Comparison of ENCODE assay signal across 8 cellular contexts in the genomic region with DNA sequence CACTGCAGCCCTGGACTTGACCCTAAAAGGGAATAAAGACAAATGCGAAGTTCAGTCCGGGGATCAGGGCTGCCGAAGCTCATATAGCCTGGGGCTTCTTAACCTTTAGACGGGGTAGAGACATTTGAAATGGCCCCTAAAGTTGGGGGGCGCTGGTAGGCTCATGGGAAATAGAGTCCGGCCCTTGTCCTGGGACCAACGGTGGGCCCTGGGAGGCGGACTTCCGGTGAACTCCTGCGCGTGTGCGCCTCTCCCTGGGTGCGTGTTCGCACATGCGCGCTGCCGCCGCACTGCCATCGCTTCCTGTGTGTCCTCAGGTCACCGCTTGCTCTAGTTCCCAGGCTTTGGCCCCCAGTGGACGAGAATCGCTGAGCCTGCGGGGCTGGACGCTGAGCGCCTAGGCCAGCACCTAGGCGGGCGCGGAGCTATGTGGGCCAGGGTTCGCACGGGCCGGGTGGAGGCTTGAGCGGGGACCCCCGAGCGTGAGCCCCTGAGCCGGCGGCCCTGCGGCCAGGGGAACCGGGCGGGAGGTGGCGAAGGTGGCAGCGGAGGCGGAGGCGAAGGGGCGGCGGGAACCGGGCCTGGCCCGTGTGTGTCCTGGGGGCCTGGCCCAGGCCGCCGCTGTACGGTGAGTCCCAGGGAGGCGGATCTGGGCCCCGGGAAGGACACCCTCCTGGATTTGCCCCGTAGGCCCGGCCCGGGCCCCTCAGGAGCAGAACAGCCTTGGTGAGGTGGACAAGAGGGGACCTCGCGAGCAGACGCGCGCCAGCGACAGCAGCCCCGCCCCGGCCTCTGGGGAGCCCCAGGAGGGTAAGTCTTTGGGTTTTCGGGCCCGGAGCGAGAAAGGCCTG. TPM values are rescaled to one million over a fixed set of nuclear protein-coding genes. Genes with fewer than 3 reads are reported as not detected.
DNase-seq lines count a peak whose midpoint lies in the region; ATAC-seq and TF ChIP-seq lines count a peak whose summit lies in the region.

No MANE protein-coding gene starts in this region.

- TF ChIP-seq RAD21 in Ishikawa (IDR thresholded peaks at IDR 0.05; ENCODE audit: low read depth) = no peak

- no peaks in the 10 kb centered on the region for H3K36me3 Mint-ChIP-seq in naive B cell
- H3K36me3 Mint-ChIP-seq in stimulated activated effector memory CD8-positive, alpha-beta T cell treated with anti-CD3 and anti-CD28 coated beads, Interleukin-12 subunit alpha, Interleukin-12 subunit beta, amount 100 ng/mL, for 72 hours = peaks cover 48% of the 10 kb centered on the region

- H3K4me3 Mint-ChIP-seq in naive B cell = peak overlapping the region; percentile 88 to 96 (median 92)
- peak overlapping the region; percentile 88 for H3K4me3 Mint-ChIP-seq in stimulated activated effector memory CD8-positive, alpha-beta T cell treated with anti-CD3 and anti-CD28 coated beads, Interleukin-12 subunit alpha, Interleukin-12 subunit beta, amount 100 ng/mL, for 72 hours

- peak overlapping the region; percentile 95 for H3K27ac ChIP-seq in Panc1 (ENCODE audit: low read length)

- H3K4me1 ChIP-seq in Panc1 (ENCODE audit: control insufficient read depth, insufficient read depth, low read length) = peaks cover 3% of the 10 kb centered on the region; the same call in 1 of the 2 replicates

- peak overlapping the region; percentile 76 to 95 (median 91) for H3K27ac Mint-ChIP-seq in naive B cell
- H3K27ac Mint-ChIP-seq in stimulated activated effector memory CD8-positive, alpha-beta T cell treated with anti-CD3 and anti-CD28 coated beads, Interleukin-12 subunit alpha, Interleukin-12 subunit beta, amount 100 ng/mL, for 72 hours = peak overlapping the region; percentile 92

- peaks cover 15 to 50% (median 47%) of the 10 kb centered on the region in 3 donors for H3K4me1 Mint-ChIP-seq in naive B cell
- peaks cover 11% of the 10 kb centered on the region for H3K4me1 Mint-ChIP-seq in stimulated activated effector memory CD8-positive, alpha-beta T cell treated with anti-CD3 and anti-CD28 coated beads, Interleukin-12 subunit alpha, Interleukin-12 subunit beta, amount 100 ng/mL, for 72 hours

- no peaks in the 10 kb centered on the region for H3K27me3 Mint-ChIP-seq in naive B cell

- no peak for TF ChIP-seq EP300 in Ishikawa (IDR thresholded peaks at IDR 0.05; ENCODE audit: borderline replicate concordance)

- no TSS peak for BruUV-seq in Panc1 (replicated peaks; lab: Mats Ljungman, UMichigan)

- peak overlapping the region; percentile 72 to 86 for H3K4me3 ChIP-seq in Panc1 (ENCODE audit: low read depth in 2 of 2, low read length in 2 of 2)

- in situ Hi-C loops in Panc1 (cut with HindIII; ENCODE audit: low pct_unique_long_range_greater_than_20kb, low sequenced_read_pairs) = no loop called here

- H3K9me3 Mint-ChIP-seq in naive B cell = peaks cover 0 to 2% (median 0%) of the 10 kb centered on the region in 7 donors
- peaks cover 3% of the 10 kb centered on the region for H3K9me3 Mint-ChIP-seq in stimulated activated effector memory CD8-positive, alpha-beta T cell treated with anti-CD3 and anti-CD28 coated beads, Interleukin-12 subunit alpha, Interleukin-12 subunit beta, amount 100 ng/mL, for 72 hours

- CTCF ChIA-PET in Panc1 (lab: Charles Lee) = interaction anchor here (0.5 kb wide), 1 partner anchor 216 kb away, joined by 3 read pairs; no protein-coding TSS in a partner anchor

- no peak for TF ChIP-seq CTCF in Panc1 (IDR thresholded peaks at IDR 0.05)

- DNase-seq in DMS53 (lab: John Stamatoyannopoulos, UW) (peak; percentile 95), Panc1 (ENCODE audit: low read depth, low spot score) (peak; percentile 64), activated T-helper 1 cell treated with Interleukin-2 at 50 U/mL for 16 hours (ENCODE audit: low read depth) (peak; percentile 67), fibroblast of gingiva (ENCODE audit: low read depth) (peak; percentile 96), naive B cell (peak; percentile 77)
- DNase-seq in stimulated activated effector memory CD8-positive, alpha-beta T cell treated with anti-CD3 and anti-CD28 coated beads, Interleukin-12 subunit alpha, Interleukin-12 subunit beta, amount 100 ng/mL, for 72 hours (ENCODE audit: low spot score in 2 of 2) = peak; percentile 70 to 93

- H3K27me3 ChIP-seq in Panc1 (ENCODE audit: control insufficient read depth, insufficient read depth, low read length) = no peaks in the 10 kb centered on the region

- no peaks in the 10 kb centered on the region for H3K9me3 ChIP-seq in Panc1 (ENCODE audit: control insufficient read depth, insufficient read depth, low read depth, low read length)

- ATAC-seq in GM21619 (IDR thresholded peaks at IDR 0.05; ENCODE audit: unreplicated experiment) = peak; percentile 92
- ATAC-seq in Panc1 = peak; percentile 100
- peak; percentile 77 to 78 for ATAC-seq in naive B cell (ENCODE audit: low read depth in 2 of 2)
- peak; percentile 99 for ATAC-seq in stimulated activated effector memory CD8-positive, alpha-beta T cell treated with anti-CD3 and anti-CD28 coated beads, Interleukin-12 subunit alpha, Interleukin-12 subunit beta, amount 100 ng/mL, for 72 hours

- POLR2A ChIA-PET in Panc1 (lab: Charles Lee) = no interaction called here

- no peaks in the 10 kb centered on the region for H3K36me3 ChIP-seq in Panc1 (ENCODE audit: control insufficient read depth, insufficient read depth, low read length)

- intact Hi-C loops in Panc1 (cut with micrococcal nuclease; ENCODE audit: unreplicated experiment) = no loop called here

TF ChIP-seq in Ishikawa, 13 proteins besides CTCF, POLR2A, EP300 and RAD21:
- 0 out of 2 replicates have a peak, but pooled peaks have one; percentile 20 for TF ChIP-seq YY1 (IDR thresholded peaks at IDR 0.05; ENCODE audit: low read depth)
- TF ChIP-seq ZBTB7A (IDR thresholded peaks at IDR 0.05; ENCODE audit: low read depth) = peak; percentile 71
- TF ChIP-seq, protein P1, sequence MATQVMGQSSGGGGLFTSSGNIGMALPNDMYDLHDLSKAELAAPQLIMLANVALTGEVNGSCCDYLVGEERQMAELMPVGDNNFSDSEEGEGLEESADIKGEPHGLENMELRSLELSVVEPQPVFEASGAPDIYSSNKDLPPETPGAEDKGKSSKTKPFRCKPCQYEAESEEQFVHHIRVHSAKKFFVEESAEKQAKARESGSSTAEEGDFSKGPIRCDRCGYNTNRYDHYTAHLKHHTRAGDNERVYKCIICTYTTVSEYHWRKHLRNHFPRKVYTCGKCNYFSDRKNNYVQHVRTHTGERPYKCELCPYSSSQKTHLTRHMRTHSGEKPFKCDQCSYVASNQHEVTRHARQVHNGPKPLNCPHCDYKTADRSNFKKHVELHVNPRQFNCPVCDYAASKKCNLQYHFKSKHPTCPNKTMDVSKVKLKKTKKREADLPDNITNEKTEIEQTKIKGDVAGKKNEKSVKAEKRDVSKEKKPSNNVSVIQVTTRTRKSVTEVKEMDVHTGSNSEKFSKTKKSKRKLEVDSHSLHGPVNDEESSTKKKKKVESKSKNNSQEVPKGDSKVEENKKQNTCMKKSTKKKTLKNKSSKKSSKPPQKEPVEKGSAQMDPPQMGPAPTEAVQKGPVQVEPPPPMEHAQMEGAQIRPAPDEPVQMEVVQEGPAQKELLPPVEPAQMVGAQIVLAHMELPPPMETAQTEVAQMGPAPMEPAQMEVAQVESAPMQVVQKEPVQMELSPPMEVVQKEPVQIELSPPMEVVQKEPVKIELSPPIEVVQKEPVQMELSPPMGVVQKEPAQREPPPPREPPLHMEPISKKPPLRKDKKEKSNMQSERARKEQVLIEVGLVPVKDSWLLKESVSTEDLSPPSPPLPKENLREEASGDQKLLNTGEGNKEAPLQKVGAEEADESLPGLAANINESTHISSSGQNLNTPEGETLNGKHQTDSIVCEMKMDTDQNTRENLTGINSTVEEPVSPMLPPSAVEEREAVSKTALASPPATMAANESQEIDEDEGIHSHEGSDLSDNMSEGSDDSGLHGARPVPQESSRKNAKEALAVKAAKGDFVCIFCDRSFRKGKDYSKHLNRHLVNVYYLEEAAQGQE (IDR thresholded peaks at IDR 0.05; ENCODE audit: low read depth) = no peak
- no peak for TF ChIP-seq EGR1 (IDR thresholded peaks at IDR 0.05)
- peak; percentile 58 for TF ChIP-seq TAF1 (IDR thresholded peaks at IDR 0.05; ENCODE audit: low read depth)
- TF ChIP-seq MAX (IDR thresholded peaks at IDR 0.05) = peak; percentile 86
- TF ChIP-seq TEAD4 (IDR thresholded peaks at IDR 0.05) = no peak

RNA-seq across cellular contexts. Expression of gene ZNF12, which starts 23.0 kb away (rescaled TPM):
- 37.3 TPM for total RNA-seq in Panc1 (2021; ENCODE audit: unreplicated experiment)
- 19.4 TPM for polyA plus RNA-seq in Panc1 (2012; ENCODE audit: insufficient read length)
- 10 to 100 TPM; 12.8 to 30.7 (median 22.9) TPM for polyA plus RNA-seq in naive B cell (ENCODE audit: low read depth in 6 of 6)

RNA-seq across cellular contexts. Expression of gene RSPH10B2, which starts 24.2 kb away (rescaled TPM):
- total RNA-seq in Panc1 (2021; ENCODE audit: unreplicated experiment) = 0.15 TPM
- not detected for polyA plus RNA-seq in Panc1 (2012; ENCODE audit: insufficient read length)
- polyA plus RNA-seq in naive B cell (ENCODE audit: low read depth in 6 of 6) = under 1 TPM in 1 of 6 donors, not detected in 5; 0.08 TPM

Comparison
In these comparisons a context has a peak if more than half of its experiments do, and no peak if none do; other contexts are left out.
1. Peak in every context shown above with its lines: DNase-seq, ATAC-seq, H3K4me3 ChIP-seq and H3K27ac ChIP-seq.